19 cellular contexts compared by ENCODE assay signal in genomic region chr19:4305659-4306058, GRCh38. TPM values are rescaled to one million over a fixed set of nuclear protein-coding genes. Genes with fewer than 3 reads are reported as not detected.
DNase-seq lines count a peak whose midpoint lies in the region; ATAC-seq lines count a peak whose summit lies in the region.
"Had no signal": no experiment of that assay in that cellular context is flagged by ENCODE, and none has a peak within 500 bp of the region (broad histone marks: within the 10 kb centered on the region; RNA-seq: fewer than 3 reads in every experiment).

No MANE protein-coding gene starts in this region.

- H3K36me3 Mint-ChIP-seq in activated naive CD4-positive, alpha-beta T cell treated with anti-CD3 and anti-CD28 coated beads, Interleukin-2, amount 10 ng/mL, durations not matched to agents 7 days and 5 days, result peaks cover under 1% of the 10 kb centered on the region
- peaks cover 2% of the 10 kb centered on the region for H3K36me3 Mint-ChIP-seq in activated T-helper 1 cell treated with anti-CD3 and anti-CD28 coated beads, Interleukin-12 subunit alpha, Interleukin-12 subunit beta, Interleukin-2, Interleukin-4 antibody, amounts not matched to agents 30 ng/mL and 10 ng/mL and 1 ng/mL, durations not matched to agents 14 hours and 24 hours and 36 hours (ENCODE audit: low read depth)
- H3K36me3 Mint-ChIP-seq in memory B cell, result no peaks in the 10 kb centered on the region
- H3K36me3 Mint-ChIP-seq in stimulated activated naive B cell treated with anti-CD40 and anti-IgM and Interleukin-4, amounts not matched to agents 10 μg/mL and 1 μg/mL and 100 μg/mL, for 72 hours, result peaks cover 1 to 4% of the 10 kb centered on the region in 2 donors

- H3K4me1 Mint-ChIP-seq in activated naive CD4-positive, alpha-beta T cell treated with anti-CD3 and anti-CD28 coated beads, Interleukin-2, amount 10 ng/mL, durations not matched to agents 7 days and 5 days, result peaks cover 41% of the 10 kb centered on the region
- H3K4me1 Mint-ChIP-seq in activated T-helper 1 cell treated with anti-CD3 and anti-CD28 coated beads, Interleukin-12 subunit alpha, Interleukin-12 subunit beta, Interleukin-2, Interleukin-4 antibody, amounts not matched to agents 30 ng/mL and 10 ng/mL and 1 ng/mL, durations not matched to agents 14 hours and 24 hours and 36 hours (ENCODE audit: low read depth), result peaks cover 28% of the 10 kb centered on the region
- peaks cover 2% of the 10 kb centered on the region for H3K4me1 Mint-ChIP-seq in memory B cell
- H3K4me1 Mint-ChIP-seq in stimulated activated naive B cell treated with anti-CD40 and anti-IgM and Interleukin-4, amounts not matched to agents 10 μg/mL and 1 μg/mL and 100 μg/mL, for 72 hours, result peaks cover 5 to 11% of the 10 kb centered on the region in 2 donors

- no peaks in the 10 kb centered on the region for H3K9me3 Mint-ChIP-seq in activated naive CD4-positive, alpha-beta T cell treated with anti-CD3 and anti-CD28 coated beads, Interleukin-2, amount 10 ng/mL, durations not matched to agents 7 days and 5 days
- H3K9me3 Mint-ChIP-seq in activated T-helper 1 cell treated with anti-CD3 and anti-CD28 coated beads, Interleukin-12 subunit alpha, Interleukin-12 subunit beta, Interleukin-2, Interleukin-4 antibody, amounts not matched to agents 30 ng/mL and 10 ng/mL and 1 ng/mL, durations not matched to agents 14 hours and 24 hours and 36 hours, result no peaks in the 10 kb centered on the region
- H3K9me3 Mint-ChIP-seq in memory B cell, result no peaks in the 10 kb centered on the region
- no peaks in the 10 kb centered on the region for H3K9me3 Mint-ChIP-seq in stimulated activated naive B cell treated with anti-CD40 and anti-IgM and Interleukin-4, amounts not matched to agents 10 μg/mL and 1 μg/mL and 100 μg/mL, for 72 hours

- no peak overlapping the region for H3K27ac Mint-ChIP-seq in activated naive CD4-positive, alpha-beta T cell treated with anti-CD3 and anti-CD28 coated beads, Interleukin-2, amount 10 ng/mL, durations not matched to agents 7 days and 5 days
- H3K27ac Mint-ChIP-seq in activated T-helper 1 cell treated with anti-CD3 and anti-CD28 coated beads, Interleukin-12 subunit alpha, Interleukin-12 subunit beta, Interleukin-2, Interleukin-4 antibody, amounts not matched to agents 30 ng/mL and 10 ng/mL and 1 ng/mL, durations not matched to agents 14 hours and 24 hours and 36 hours, result no peak overlapping the region
- H3K27ac Mint-ChIP-seq in memory B cell, result no peak overlapping the region
- peak overlapping the region; percentile 69 for H3K27ac Mint-ChIP-seq in stimulated activated naive B cell treated with anti-CD40 and anti-IgM and Interleukin-4, amounts not matched to agents 10 μg/mL and 1 μg/mL and 100 μg/mL, for 72 hours

- CTCF ChIA-PET in activated naive CD4-positive, alpha-beta T cell treated with anti-CD3 and anti-CD28 coated beads, Interleukin-2, amount 10 ng/mL, durations not matched to agents 7 days and 5 days (lab: Charles Lee), result interaction anchor here (1.3 kb wide), 1 partner anchor 19 kb away, joined by 3 read pairs; no protein-coding TSS in a partner anchor

- peak overlapping the region; percentile 66 for H3K4me3 Mint-ChIP-seq in activated naive CD4-positive, alpha-beta T cell treated with anti-CD3 and anti-CD28 coated beads, Interleukin-2, amount 10 ng/mL, durations not matched to agents 7 days and 5 days
- peak overlapping the region; percentile 81 for H3K4me3 Mint-ChIP-seq in activated T-helper 1 cell treated with anti-CD3 and anti-CD28 coated beads, Interleukin-12 subunit alpha, Interleukin-12 subunit beta, Interleukin-2, Interleukin-4 antibody, amounts not matched to agents 30 ng/mL and 10 ng/mL and 1 ng/mL, durations not matched to agents 14 hours and 24 hours and 36 hours
- peak overlapping the region; percentile 77 for H3K4me3 Mint-ChIP-seq in memory B cell
- peak overlapping the region; percentile 72 to 82 for H3K4me3 Mint-ChIP-seq in stimulated activated naive B cell treated with anti-CD40 and anti-IgM and Interleukin-4, amounts not matched to agents 10 μg/mL and 1 μg/mL and 100 μg/mL, for 72 hours

- ATAC-seq in memory B cell (ENCODE audit: low read depth) (no peak), HG03378 (IDR thresholded peaks at IDR 0.05; ENCODE audit: unreplicated experiment) (no peak), left colon (no peak)
- no peak for ATAC-seq in stimulated activated naive B cell treated with anti-CD40 and anti-IgM and Interleukin-4, amounts not matched to agents 10 μg/mL and 1 μg/mL and 100 μg/mL, for 72 hours (replicated peaks)
- ATAC-seq: psoas muscle, Right ventricle myocardium inferior had no signal

- no peak for DNase-seq in activated naive CD4-positive, alpha-beta T cell treated with anti-CD3 and anti-CD28 coated beads, Interleukin-2, amount 10 ng/mL, durations not matched to agents 7 days and 5 days
- DNase-seq in activated naive CD4-positive, alpha-beta T cell treated with Interleukin-2 at 50 U/mL for 16 hours, result no peak
- DNase-seq in activated T-helper 1 cell treated with anti-CD3 and anti-CD28 coated beads, Interleukin-12 subunit alpha, Interleukin-12 subunit beta, Interleukin-2, Interleukin-4 antibody, amounts not matched to agents 30 ng/mL and 10 ng/mL and 1 ng/mL, durations not matched to agents 14 hours and 24 hours and 36 hours (ENCODE audit: low spot score), result no peak
- no peak for DNase-seq in memory B cell (ENCODE audit: low spot score in 2 of 2)
- DNase-seq in stimulated activated naive B cell treated with anti-CD40 and anti-IgM and Interleukin-4, amounts not matched to agents 10 μg/mL and 1 μg/mL and 100 μg/mL, for 72 hours, result no peak
- no peak for DNase-seq in stimulated activated CD4-positive, alpha-beta T cell treated with anti-CD3 and anti-CD28 coated beads, Interleukin-12 subunit alpha, Interleukin-12 subunit beta, amount 100 ng/mL, for 4 hours
- DNase-seq in left colon, result no peak
- DNase-seq: effector CD4-positive, alpha-beta T cell; GDM1; hypothalamus; KG1; left cardiac atrium; NCI-H1105; NCI-H2227 treated with DMSO at 0.1 percent for 48 hours; psoas muscle had no signal

- H3K27me3 Mint-ChIP-seq in activated naive CD4-positive, alpha-beta T cell treated with anti-CD3 and anti-CD28 coated beads, Interleukin-2, amount 10 ng/mL, durations not matched to agents 7 days and 5 days, result peaks cover 3% of the 10 kb centered on the region
- no peaks in the 10 kb centered on the region for H3K27me3 Mint-ChIP-seq in activated T-helper 1 cell treated with anti-CD3 and anti-CD28 coated beads, Interleukin-12 subunit alpha, Interleukin-12 subunit beta, Interleukin-2, Interleukin-4 antibody, amounts not matched to agents 30 ng/mL and 10 ng/mL and 1 ng/mL, durations not matched to agents 14 hours and 24 hours and 36 hours (ENCODE audit: insufficient read depth)
- H3K27me3 Mint-ChIP-seq in memory B cell, result peaks cover 10% of the 10 kb centered on the region
- peaks cover 25% of the 10 kb centered on the region in 2 donors for H3K27me3 Mint-ChIP-seq in stimulated activated naive B cell treated with anti-CD40 and anti-IgM and Interleukin-4, amounts not matched to agents 10 μg/mL and 1 μg/mL and 100 μg/mL, for 72 hours

- intact Hi-C loops in activated T-helper 1 cell treated with anti-CD3 and anti-CD28 coated beads, Interleukin-12 subunit alpha, Interleukin-12 subunit beta, Interleukin-2, Interleukin-4 antibody, amounts not matched to agents 30 ng/mL and 10 ng/mL and 1 ng/mL, durations not matched to agents 14 hours and 24 hours and 36 hours (cut with micrococcal nuclease), result loop anchor here (2.0 kb wide), 1 partner anchor 59 kb away; the partner anchor contains the start of gene YJU2
- intact Hi-C loops in left colon (cut with DNase I, micrococcal nuclease), result no loop called here

RNA-seq across cellular contexts. Expression of gene FSD1, which starts 1.3 kb away (rescaled TPM):
- total RNA-seq in activated T-helper 1 cell treated with anti-CD3 and anti-CD28 coated beads, Interleukin-12 subunit alpha, Interleukin-12 subunit beta, Interleukin-2, Interleukin-4 antibody, amounts not matched to agents 30 ng/mL and 10 ng/mL and 1 ng/mL, durations not matched to agents 14 hours and 24 hours and 36 hours, result 39.1 and 46.5 TPM in 2 replicates
- 1 to 10 TPM in 1 of 2 donors, under 1 TPM in 1; 0.95 to 1.1 TPM for total RNA-seq in left colon
- total RNA-seq: left cardiac atrium, psoas muscle, Right ventricle myocardium inferior, subcutaneous adipose tissue had no signal

RNA-seq across cellular contexts. Expression of gene TMIGD2, which starts 3.5 kb away (rescaled TPM):
- 11.0 and 13.2 TPM in 2 replicates for total RNA-seq in activated T-helper 1 cell treated with anti-CD3 and anti-CD28 coated beads, Interleukin-12 subunit alpha, Interleukin-12 subunit beta, Interleukin-2, Interleukin-4 antibody, amounts not matched to agents 30 ng/mL and 10 ng/mL and 1 ng/mL, durations not matched to agents 14 hours and 24 hours and 36 hours
- total RNA-seq in left colon, result 1 to 10 TPM in 1 of 2 donors, under 1 TPM in 1; 0.85 to 2.1 TPM
- total RNA-seq: Right ventricle myocardium inferior had no signal

RNA-seq across cellular contexts. Expression of gene SHD, which starts 26.6 kb away (rescaled TPM):
- not detected in 2 replicates for total RNA-seq in activated T-helper 1 cell treated with anti-CD3 and anti-CD28 coated beads, Interleukin-12 subunit alpha, Interleukin-12 subunit beta, Interleukin-2, Interleukin-4 antibody, amounts not matched to agents 30 ng/mL and 10 ng/mL and 1 ng/mL, durations not matched to agents 14 hours and 24 hours and 36 hours
- total RNA-seq in left colon, result 10 to 100 TPM; 23.6 to 25.0 TPM
- total RNA-seq: mucosa of gallbladder, Right ventricle myocardium inferior, subcutaneous adipose tissue had no signal

RNA-seq across cellular contexts. Expression of gene STAP2, which starts 33.0 kb away (rescaled TPM):
- 12.9 and 15.0 TPM in 2 replicates for total RNA-seq in activated T-helper 1 cell treated with anti-CD3 and anti-CD28 coated beads, Interleukin-12 subunit alpha, Interleukin-12 subunit beta, Interleukin-2, Interleukin-4 antibody, amounts not matched to agents 30 ng/mL and 10 ng/mL and 1 ng/mL, durations not matched to agents 14 hours and 24 hours and 36 hours
- total RNA-seq in left colon, result 100 to 1,000 TPM; 222 to 249 TPM

RNA-seq across cellular contexts. Expression of gene MPND, which starts 37.7 kb away (rescaled TPM):
- 15.7 and 19.3 TPM in 2 replicates for total RNA-seq in activated T-helper 1 cell treated with anti-CD3 and anti-CD28 coated beads, Interleukin-12 subunit alpha, Interleukin-12 subunit beta, Interleukin-2, Interleukin-4 antibody, amounts not matched to agents 30 ng/mL and 10 ng/mL and 1 ng/mL, durations not matched to agents 14 hours and 24 hours and 36 hours
- 10 to 100 TPM; 77.3 to 84.6 TPM for total RNA-seq in left colon

Comparison
In these comparisons a context has a peak if more than half of its experiments do, and no peak if none do; other contexts are left out.
1. RNA of gene FSD1, which starts 1.3 kb away (total RNA-seq): 39.1 to 46.5 TPM in activated T-helper 1 cell treated with anti-CD3 and anti-CD28 coated beads, Interleukin-12 subunit alpha, Interleukin-12 subunit beta, Interleukin-2, Interleukin-4 antibody, amounts not matched to agents 30 ng/mL and 10 ng/mL and 1 ng/mL, durations not matched to agents 14 hours and 24 hours and 36 hours; 0.95 to 1.1 TPM in left colon; every median in the first group is over 10 times any median in the second.
2. RNA of gene SHD, which starts 26.6 kb away (total RNA-seq): 23.6 to 25.0 TPM in left colon; not detected in activated T-helper 1 cell treated with anti-CD3 and anti-CD28 coated beads, Interleukin-12 subunit alpha, Interleukin-12 subunit beta, Interleukin-2, Interleukin-4 antibody, amounts not matched to agents 30 ng/mL and 10 ng/mL and 1 ng/mL, durations not matched to agents 14 hours and 24 hours and 36 hours; every median in the first group is over 10 times any median in the second.
3. Peak in every context shown above with its lines, with median percentiles within 50 percentile points of each other: H3K4me3 Mint-ChIP-seq.